Comparison of ENCODE assay signal across 8 cellular contexts in the genomic region with DNA sequence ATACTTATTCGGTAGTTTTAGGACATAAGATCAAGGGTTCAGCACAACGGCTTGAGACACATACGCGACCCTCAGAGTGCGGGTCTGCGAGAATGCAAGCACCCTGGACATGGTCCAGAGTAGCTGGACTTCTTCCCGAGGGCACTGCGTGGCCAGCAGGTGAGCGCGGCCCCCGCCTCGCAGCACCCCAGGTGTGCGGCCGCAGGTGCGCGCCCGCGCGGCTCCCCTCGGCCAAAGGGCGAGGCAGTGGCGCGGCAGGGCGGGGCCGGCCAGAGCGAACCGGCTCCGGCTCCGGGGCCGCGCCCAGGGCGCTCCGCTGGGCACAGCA. TPM values are rescaled to one million over a fixed set of nuclear protein-coding genes. Genes with fewer than 3 reads are reported as not detected.
A peak's percentile ranks its signal among the peaks of the same experiment; 100 is the strongest.
DNase-seq lines count a peak whose midpoint lies in the region; ATAC-seq and TF ChIP-seq lines count a peak whose summit lies in the region.

No MANE protein-coding gene starts in this region.

- no peaks in the 10 kb centered on the region for H3K36me3 ChIP-seq in muscle layer of duodenum (ENCODE audit: control insufficient read depth in 1 of 2, insufficient read depth in 2 of 2, low read length in 2 of 2)

- H3K9me3 Mint-ChIP-seq in central memory CD8-positive, alpha-beta T cell: no peaks in the 10 kb centered on the region

- no peak overlapping the region for H3K27ac Mint-ChIP-seq in central memory CD8-positive, alpha-beta T cell (ENCODE audit: low read depth)

- POLR2A ChIA-PET in AG04450 (lab: Yijun Ruan, JAX): no interaction called here

- no peak for DNase-seq in AG04450 (ENCODE audit: low read depth, low spot score)
- no peak for DNase-seq in HL-60 (ENCODE audit: low read depth in 1 of 2, low spot score in 1 of 2)
- no peak for DNase-seq in central memory CD8-positive, alpha-beta T cell (ENCODE audit: low spot score in 2 of 2)
- DNase-seq in globus pallidus (ENCODE audit: low spot score): no peak
- DNase-seq in NCI-H345 treated with DMSO at 0.1 percent for 48 hours (lab: John Stamatoyannopoulos, UW; ENCODE audit: unreplicated experiment): no peak

- CTCF ChIA-PET in AG04450 (lab: Charles Lee): interaction anchor here (1.2 kb wide), 1 partner anchor 269 kb away, joined by 4 read pairs; no protein-coding TSS in a partner anchor

- no peak for ATAC-seq in central memory CD8-positive, alpha-beta T cell (replicated peaks; ENCODE audit: extremely low read depth, poor library complexity, severe bottlenecking)
- ATAC-seq in HG02759 (IDR thresholded peaks at IDR 0.05; ENCODE audit: unreplicated experiment) (no peak), HG03565 (IDR thresholded peaks at IDR 0.05; ENCODE audit: unreplicated experiment) (no peak)

- peak overlapping the region; percentile 82 for H3K4me3 Mint-ChIP-seq in central memory CD8-positive, alpha-beta T cell

- H3K9me3 ChIP-seq in AG04450 (ENCODE audit: control insufficient read depth, insufficient read depth, low read length) (no peaks in the 10 kb centered on the region), muscle layer of duodenum (ENCODE audit: control insufficient read depth in 1 of 2, low read length in 2 of 2) (no peaks in the 10 kb centered on the region)

- peaks cover 58% of the 10 kb centered on the region for H3K27me3 Mint-ChIP-seq in central memory CD8-positive, alpha-beta T cell

- H3K27me3 ChIP-seq in AG04450 (ENCODE audit: control insufficient read depth, insufficient read depth, low read length) (peaks cover 31% of the 10 kb centered on the region), HL-60 (ENCODE audit: insufficient read depth, poor library complexity, severe bottlenecking) (peaks cover 10% of the 10 kb centered on the region), muscle layer of duodenum (ENCODE audit: low read depth, low read length) (peaks cover 6% of the 10 kb centered on the region)

- H3K27ac ChIP-seq in AG04450 (ENCODE audit: low read depth, low read length) (no peak overlapping the region), HL-60 (replicated peaks) (no peak overlapping the region), muscle layer of duodenum (ENCODE audit: low read length) (peak overlapping the region; percentile 67)

- H3K4me1 ChIP-seq in muscle layer of duodenum (ENCODE audit: control insufficient read depth in 1 of 2, insufficient read depth in 2 of 2, low read length in 2 of 2): peaks cover 0 to 6% of the 10 kb centered on the region in 2 donors

- no peaks in the 10 kb centered on the region for H3K36me3 Mint-ChIP-seq in central memory CD8-positive, alpha-beta T cell (ENCODE audit: insufficient read depth)

- H3K4me3 ChIP-seq in AG04450 (ENCODE audit: low read depth, low read length): peak overlapping the region; percentile 67
- H3K4me3 ChIP-seq in HL-60 (replicated peaks; ENCODE audit: insufficient read depth, low read length): peak overlapping the region; percentile 72
- H3K4me3 ChIP-seq in muscle layer of duodenum (ENCODE audit: low read depth in 1 of 2, low read length in 2 of 2): peak overlapping the region; percentile 47 to 84

- H3K4me1 Mint-ChIP-seq in central memory CD8-positive, alpha-beta T cell: peaks cover 5% of the 10 kb centered on the region

- TF ChIP-seq CTCF in AG04450 (IDR thresholded peaks at IDR 0.05; ENCODE audit: low read depth, low read length): no peak
- TF ChIP-seq CTCF in HL-60 (IDR thresholded peaks at IDR 0.05; ENCODE audit: insufficient read depth, low read length): no peak

RNA-seq across cellular contexts. Expression of a gene that starts 0.3 kb away (rescaled TPM):
- 4.7 and 5.1 TPM in 2 replicates for polyA plus RNA-seq in AG04450 (2011; rRNA removed)
- 11.4 and 14.3 TPM in 2 replicates for polyA minus RNA-seq in AG04450 (2011; rRNA and poly(A)+ RNA removed)
